Comparison of ENCODE assay signal across 1 cellular context in genomic region chr16:27818231-27818630, GRCh38.
TF ChIP-seq lines count a peak whose summit lies in the region.

No MANE protein-coding gene starts in this region.

TF ChIP-seq in endothelial cell of umbilical vein, 7 proteins besides CTCF, POLR2A, EP300 and RAD21:
- no peak for TF ChIP-seq EZH2 (IDR thresholded peaks at IDR 0.05; ENCODE audit: borderline replicate concordance, low read depth, low read length, severe bottlenecking)
- TF ChIP-seq MAX (IDR thresholded peaks at IDR 0.05; ENCODE audit: insufficient read depth, insufficient read length), result no peak
- TF ChIP-seq POLR2AphosphoS5 (IDR thresholded peaks at IDR 0.05; ENCODE audit: insufficient read depth, low read depth, low read length), result no peak
- no peak for TF ChIP-seq MYC (IDR thresholded peaks at IDR 0.05; ENCODE audit: low read depth, low read length)
- no peak for TF ChIP-seq FOS (IDR thresholded peaks at IDR 0.05; ENCODE audit: borderline replicate concordance, insufficient read depth, low read length)
- TF ChIP-seq JUN (IDR thresholded peaks at IDR 0.05; ENCODE audit: borderline replicate concordance, insufficient read depth, insufficient read length, low read depth), result no peak
- no peak for TF ChIP-seq GATA2 (IDR thresholded peaks at IDR 0.05; ENCODE audit: insufficient read depth, insufficient read length, low read depth, low read length)
